Comparison of ENCODE assay signal across 25 cellular contexts in genomic region chr17:10622610-10623485, GRCh38. TPM values are rescaled to one million over a fixed set of nuclear protein-coding genes. Genes with fewer than 3 reads are reported as not detected.
DNase-seq lines count a peak whose midpoint lies in the region; ATAC-seq and TF ChIP-seq lines count a peak whose summit lies in the region.
"Had no signal": no experiment of that assay in that cellular context is flagged by ENCODE, and none has a peak within 500 bp of the region (broad histone marks: within the 10 kb centered on the region; RNA-seq: fewer than 3 reads in every experiment).

No MANE protein-coding gene starts in this region.

- no peak for TF ChIP-seq CTCF in HFFc6 (IDR thresholded peaks at IDR 0.05)
- no peak for TF ChIP-seq CTCF in breast epithelium (IDR thresholded peaks at IDR 0.05)
- no peak for TF ChIP-seq CTCF in nephron (IDR thresholded peaks at IDR 0.05; ENCODE audit: unreplicated experiment in 3 of 3)
- TF ChIP-seq CTCF in vagina (IDR thresholded peaks at IDR 0.05), result no peak

- 0 out of 2 replicates have a peak overlapping the region, but pooled peaks have one; percentile 14 for H3K4me3 Mint-ChIP-seq in HFFc6
- peak overlapping the region in 2 of 3 experiments; percentile 76 to 87 for H3K4me3 Mint-ChIP-seq in nephron
- H3K4me3 Mint-ChIP-seq: activated naive CD4-positive, alpha-beta T cell treated with anti-CD3 and anti-CD28 coated beads for 36 hours; activated T-cell treated with anti-CD3 and anti-CD28 coated beads, Interleukin-2, amount 50 U/mL, for 72 hours; nephron progenitor cell had no signal

- H3K36me3 Mint-ChIP-seq in HFFc6 (ENCODE audit: low read depth) (no peaks in the 10 kb centered on the region), nephron (ENCODE audit: low read depth) (no peaks in the 10 kb centered on the region)

- no peaks in the 10 kb centered on the region for H3K4me1 ChIP-seq in breast epithelium
- peaks cover 14% of the 10 kb centered on the region for H3K4me1 ChIP-seq in vagina
- H3K4me1 ChIP-seq: left lung, parathyroid adenoma had no signal

- H3K9me3 ChIP-seq in breast epithelium (no peaks in the 10 kb centered on the region), vagina (no peaks in the 10 kb centered on the region)
- H3K9me3 ChIP-seq: left lung had no signal

- TF ChIP-seq POLR2A in breast epithelium (IDR thresholded peaks at IDR 0.05), result no peak
- TF ChIP-seq POLR2A in vagina (IDR thresholded peaks at IDR 0.05), result no peak

- DNase-seq in HFFc6, result no peak
- DNase-seq in breast epithelium (ENCODE audit: low spot score in 2 of 2), result peak in 1 of 2 donors; percentile 35
- no peak for DNase-seq in amniotic stem cell (lab: John Stamatoyannopoulos, UW)
- DNase-seq in vagina (ENCODE audit: extremely low spot score in 2 of 2), result no peak
- DNase-seq in NCI-H510A treated with DMSO at 0.1 percent for 48 hours (lab: John Stamatoyannopoulos, UW), result no peak
- DNase-seq: activated CD4-positive, alpha-beta T cell treated with anti-CD3 and anti-CD28 coated beads for 1 hour; activated naive CD4-positive, alpha-beta T cell treated with anti-CD3 and anti-CD28 coated beads for 36 hours; activated T-cell treated with anti-CD3 and anti-CD28 coated beads, Interleukin-2, amount 50 U/mL, for 72 hours; amygdala; caudate nucleus; dermis blood vessel endothelial cell; DMS53; GOT3; left lung; midbrain; NCI-H1694; NCI-H774; nephron progenitor cell; OCI-M1; SHP77 had no signal

- ATAC-seq in GM21390 (IDR thresholded peaks at IDR 0.05; ENCODE audit: unreplicated experiment), result no peak
- ATAC-seq: activated T-cell treated with anti-CD3 and anti-CD28 coated beads, Interleukin-2, amount 50 U/mL, for 72 hours; K562; left lung; sciatic nerve had no signal

- H3K36me3 ChIP-seq in breast epithelium (no peaks in the 10 kb centered on the region), vagina (no peaks in the 10 kb centered on the region)
- H3K36me3 ChIP-seq: left lung had no signal

- H3K4me1 Mint-ChIP-seq in HFFc6 (ENCODE audit: low read depth), result peaks cover 19% of the 10 kb centered on the region
- H3K4me1 Mint-ChIP-seq in nephron, result peaks cover 32% of the 10 kb centered on the region

- no peaks in the 10 kb centered on the region for H3K27me3 ChIP-seq in breast epithelium
- H3K27me3 ChIP-seq in vagina, result no peaks in the 10 kb centered on the region
- H3K27me3 ChIP-seq: left lung had no signal

- H3K27ac Mint-ChIP-seq in HFFc6 (peak overlapping the region; percentile 20; the same call in 1 of the 2 replicates), nephron (peak overlapping the region; percentile 76 to 91 (median 82))
- H3K27ac Mint-ChIP-seq: activated naive CD4-positive, alpha-beta T cell treated with anti-CD3 and anti-CD28 coated beads for 36 hours; activated T-cell treated with anti-CD3 and anti-CD28 coated beads, Interleukin-2, amount 50 U/mL, for 72 hours; nephron progenitor cell had no signal

- peak overlapping the region; percentile 43 to 68 for H3K27ac ChIP-seq in breast epithelium
- H3K27ac ChIP-seq in vagina, result no peak overlapping the region
- H3K27ac ChIP-seq: left lung, parathyroid adenoma had no signal

- H3K9me3 Mint-ChIP-seq in HFFc6 (no peaks in the 10 kb centered on the region), nephron (no peaks in the 10 kb centered on the region)
- H3K9me3 Mint-ChIP-seq: activated naive CD4-positive, alpha-beta T cell treated with anti-CD3 and anti-CD28 coated beads for 36 hours; activated T-cell treated with anti-CD3 and anti-CD28 coated beads, Interleukin-2, amount 50 U/mL, for 72 hours; nephron progenitor cell had no signal

- intact Hi-C loops in breast epithelium (cut with DNase I; ENCODE audit: low total_unique reads) (no loop called here), vagina (cut with DNase I) (no loop called here)

- H3K4me3 ChIP-seq in breast epithelium (no peak overlapping the region), vagina (no peak overlapping the region)
- H3K4me3 ChIP-seq: K562, left lung had no signal

- H3K27me3 Mint-ChIP-seq in HFFc6 (ENCODE audit: insufficient read depth) (peaks cover 3% of the 10 kb centered on the region; the same call in 1 of the 2 replicates), nephron (ENCODE audit: low read depth) (no peaks in the 10 kb centered on the region)

RNA-seq across cellular contexts. Expression of gene MYH3, which starts 34.3 kb away (rescaled TPM):
- 1 to 10 TPM in 1 of 6 experiments, under 1 TPM in 5; 0.28 to 1.5 (median 0.50) TPM for total RNA-seq in HFFc6 (2021; fragmentation: NEBNext Ultra II Directional; extraction: Animal tissue kit (Norgen Biotek cat#: 25700))
- total RNA-seq in breast epithelium (1 to 10 TPM in 2 of 3 donors, under 1 TPM in 1; 0.80 to 2.9 (median 2.2) TPM), vagina (4.9 TPM)
